ENCODE assay signal across 9 cellular contexts in genomic region chr3:3170998-3171397, GRCh38. TPM values are rescaled to one million over a fixed set of nuclear protein-coding genes. Genes with fewer than 3 reads are reported as not detected.
DNase-seq lines count a peak whose midpoint lies in the region; ATAC-seq and TF ChIP-seq lines count a peak whose summit lies in the region.
"Had no signal": no experiment of that assay in that cellular context is flagged by ENCODE, and none has a peak within 500 bp of the region (broad histone marks: within the 10 kb centered on the region; RNA-seq: fewer than 3 reads in every experiment).

No MANE protein-coding gene starts in this region.

- H3K9me3 ChIP-seq in breast epithelium (no peaks in the 10 kb centered on the region), tibial artery (no peaks in the 10 kb centered on the region)

- H3K4me3 ChIP-seq in breast epithelium (no peak overlapping the region), tibial artery (no peak overlapping the region)

- H3K36me3 Mint-ChIP-seq in MCF 10A (ENCODE audit: insufficient read depth, unreplicated experiment) = peaks cover 78% of the 10 kb centered on the region
- peaks cover 4 to 47% of the 10 kb centered on the region in 2 donors for H3K36me3 Mint-ChIP-seq in activated naive CD4-positive, alpha-beta T cell treated with anti-CD3 and anti-CD28 coated beads, Interleukin-2, amount 50 U/mL, for 72 hours

- H3K36me3 ChIP-seq in breast epithelium (peaks cover 20% of the 10 kb centered on the region), tibial artery (peaks cover 61 to 73% (median 72%) of the 10 kb centered on the region in 3 donors)

- TF ChIP-seq POLR2A in breast epithelium (IDR thresholded peaks at IDR 0.05) = no peak

- POLR2A ChIA-PET in MCF 10A (lab: Yijun Ruan, JAX) = interaction anchor here (1.3 kb wide), 1 partner anchor 8 kb away, joined by 5 read pairs; no protein-coding TSS in a partner anchor

- H3K27me3 ChIP-seq in breast epithelium (no peaks in the 10 kb centered on the region), tibial artery (no peaks in the 10 kb centered on the region)

- CTCF ChIA-PET in MCF 10A (lab: Yijun Ruan, JAX) = interaction anchor here (0.7 to 2.8 kb wide), 8 partner anchors 11 to 1842 kb away, joined by 3 to 14 read pairs (median 3); no protein-coding TSS in a partner anchor

- peak; percentile 41 to 51 for ATAC-seq in activated naive CD4-positive, alpha-beta T cell treated with anti-CD3 and anti-CD28 coated beads, Interleukin-2, amount 50 U/mL, for 72 hours
- ATAC-seq in GM18517 (IDR thresholded peaks at IDR 0.05; ENCODE audit: unreplicated experiment) = no peak

- H3K27ac ChIP-seq in breast epithelium (no peak overlapping the region), tibial artery (no peak overlapping the region)
- H3K27ac ChIP-seq: epithelial cell of prostate had no signal

- H3K4me1 ChIP-seq in breast epithelium (no peaks in the 10 kb centered on the region), tibial artery (peaks cover 0 to 6% (median 3%) of the 10 kb centered on the region in 4 donors)

- H3K27ac Mint-ChIP-seq in MCF 10A (ENCODE audit: low read depth, unreplicated experiment) = no peak overlapping the region
- peak overlapping the region; percentile 20 to 74 for H3K27ac Mint-ChIP-seq in activated naive CD4-positive, alpha-beta T cell treated with anti-CD3 and anti-CD28 coated beads, Interleukin-2, amount 50 U/mL, for 72 hours

- no peak overlapping the region for H3K4me3 Mint-ChIP-seq in MCF 10A (ENCODE audit: unreplicated experiment)

- intact Hi-C loops in MCF 10A (cut with micrococcal nuclease) = loop anchor here (10.0 kb wide), 1 partner anchor 406 kb away; no protein-coding TSS in a partner anchor
- intact Hi-C loops in breast epithelium (cut with DNase I; ENCODE audit: low total_unique reads) = no loop called here
- intact Hi-C loops in tibial artery (cut with DNase I; ENCODE audit: low total_unique reads) = no loop called here

- in situ Hi-C loops in KBM-7 (cut with MboI; ENCODE audit: low pct_unique_long_range_greater_than_20kb, low sequenced_read_pairs) = no loop called here

- TF ChIP-seq CTCF in MCF 10A (IDR thresholded peaks at IDR 0.05; ENCODE audit: unreplicated experiment) (peak; percentile 27), breast epithelium (IDR thresholded peaks at IDR 0.05) (no peak), tibial artery (IDR thresholded peaks at IDR 0.05) (peak in 1 of 2 experiments; percentile 9)

- H3K27me3 Mint-ChIP-seq in MCF 10A (ENCODE audit: insufficient read depth, unreplicated experiment) = no peaks in the 10 kb centered on the region

- peak; percentile 17 for DNase-seq in MCF 10A (ENCODE audit: unreplicated experiment)
- no peak for DNase-seq in breast epithelium (ENCODE audit: low spot score in 2 of 2)
- peak; percentile 55 for DNase-seq in KBM-7
- no peak for DNase-seq in activated naive CD4-positive, alpha-beta T cell treated with anti-CD3 and anti-CD28 coated beads, Interleukin-2, amount 50 U/mL, for 72 hours (ENCODE audit: low spot score in 2 of 2)
- DNase-seq in kidney glomerular epithelial cell (lab: John Stamatoyannopoulos, UW) = peak; percentile 20
- no peak for DNase-seq in tibial artery
- DNase-seq in NK-92 treated with Interleukin-12 subunit alpha and Interleukin-12 subunit beta, amount 100 ng/mL, for 24 hours (lab: John Stamatoyannopoulos, UW) = no peak

- H3K4me1 Mint-ChIP-seq in MCF 10A (ENCODE audit: insufficient read depth, unreplicated experiment) = no peaks in the 10 kb centered on the region

- BruUV-seq in MCF 10A (replicated peaks; lab: Mats Ljungman, UMichigan) = no TSS peak

- no peaks in the 10 kb centered on the region for H3K9me3 Mint-ChIP-seq in MCF 10A (ENCODE audit: unreplicated experiment)
- no peaks in the 10 kb centered on the region for H3K9me3 Mint-ChIP-seq in activated naive CD4-positive, alpha-beta T cell treated with anti-CD3 and anti-CD28 coated beads, Interleukin-2, amount 50 U/mL, for 72 hours

RNA-seq across cellular contexts. Expression of gene CRBN, which starts 8.5 kb away (rescaled TPM):
- total RNA-seq in MCF 10A (2022) (23.0 and 25.4 TPM in 2 replicates), breast epithelium (100 to 1,000 TPM; 111 to 197 (median 143) TPM)
- total RNA-seq in activated naive CD4-positive, alpha-beta T cell treated with anti-CD3 and anti-CD28 coated beads, Interleukin-2, amount 50 U/mL, for 72 hours = 10 to 100 TPM; 43.3 to 51.2 TPM

RNA-seq across cellular contexts. Expression of gene TRNT1, which starts 44.3 kb away (rescaled TPM):
- 27.6 and 39.7 TPM in 2 replicates for total RNA-seq in MCF 10A (2022)
- total RNA-seq in breast epithelium = 10 to 100 TPM; 16.0 to 24.0 (median 19.0) TPM
- 10 to 100 TPM; 44.0 to 51.6 TPM for total RNA-seq in activated naive CD4-positive, alpha-beta T cell treated with anti-CD3 and anti-CD28 coated beads, Interleukin-2, amount 50 U/mL, for 72 hours

Comparison
In these comparisons a context has a peak if more than half of its experiments do, and no peak if none do; other contexts are left out.
1. DNase-seq: peak in MCF 10A (single experiment), KBM-7 (single experiment) and kidney glomerular epithelial cell (single experiment); none in breast epithelium (0 of 2), activated naive CD4-positive, alpha-beta T cell treated with anti-CD3 and anti-CD28 coated beads, Interleukin-2, amount 50 U/mL, for 72 hours (0 of 2), tibial artery (0 of 2) and NK-92 treated with Interleukin-12 subunit alpha and Interleukin-12 subunit beta, amount 100 ng/mL, for 24 hours (single experiment).